Comparison of ENCODE assay signal across 16 cellular contexts in genomic region chr3:133479401-133479800, GRCh38.
DNase-seq lines count a peak whose midpoint lies in the region; ATAC-seq and TF ChIP-seq lines count a peak whose summit lies in the region.
"Had no signal": no experiment of that assay in that cellular context is flagged by ENCODE, and none has a peak within 500 bp of the region (broad histone marks: within the 10 kb centered on the region; RNA-seq: fewer than 3 reads in every experiment).

No MANE protein-coding gene starts in this region.

- in situ Hi-C loops in transverse colon (cut with MboI; ENCODE audit: low pct_ligation_motif_present in 1 of 4, low pct_unique_long_range_greater_than_20kb in 1 of 4, low sequenced_read_pairs in 3 of 4): no loop called here

- H3K27ac ChIP-seq in HCT116 (ENCODE audit: low read depth, low read length) (peak overlapping the region; percentile 74; the same call in 1 of the 2 replicates), PC-3 (ENCODE audit: low read length) (peak overlapping the region; percentile 54), foreskin keratinocyte (peak overlapping the region; percentile 55), transverse colon (peak overlapping the region in 3 of 4 donors; percentile 81 to 89 (median 86))

- H4K20me1 ChIP-seq in HCT116 (ENCODE audit: insufficient read depth) (no peaks in the 10 kb centered on the region), PC-3 (ENCODE audit: low read length) (no peaks in the 10 kb centered on the region)

- no peaks in the 10 kb centered on the region for H3K9me3 ChIP-seq in HCT116 (ENCODE audit: control insufficient read depth in 1 of 2, insufficient read depth in 1 of 2, low read depth in 1 of 2, low read length in 2 of 2)
- H3K9me3 ChIP-seq in PC-3 (ENCODE audit: low read length): no peaks in the 10 kb centered on the region
- no peaks in the 10 kb centered on the region for H3K9me3 ChIP-seq in transverse colon
- H3K9me3 ChIP-seq: BE2C, SK-N-SH had no signal

- WGBS in transverse colon (ENCODE audit: low coverage in 1 of 2), 2 donors: 64 to 80% methylated on average over 2 of the region's 2 CpGs

- no peak overlapping the region for H3K4me3 ChIP-seq in HCT116 (replicated peaks in 1 of 2; ENCODE audit: low read depth in 1 of 2, low read length in 2 of 2)
- no peak overlapping the region for H3K4me3 ChIP-seq in PC-3 (ENCODE audit: low read length)
- H3K4me3 ChIP-seq in transverse colon: no peak overlapping the region

- H3K4me2 ChIP-seq in HCT116 (ENCODE audit: low read length): peak overlapping the region; percentile 59
- H3K4me2 ChIP-seq in PC-3 (ENCODE audit: low read length): no peak overlapping the region
- H3K4me2 ChIP-seq: SK-N-SH had no signal

- BruUV-seq in HCT116 (replicated peaks; lab: Mats Ljungman, UMichigan): no TSS peak
- BruUV-seq in PC-3 (replicated peaks; lab: Mats Ljungman, UMichigan): no TSS peak

- ATAC-seq in HCT116 (no peak), PC-3 (no peak), foreskin keratinocyte (no peak)

- H3F3A ChIP-seq in PC-3 (ENCODE audit: low read length, unreplicated experiment): no peaks in the 10 kb centered on the region

- H3K9ac ChIP-seq in HCT116 (ENCODE audit: low read length) (no peak overlapping the region), PC-3 (ENCODE audit: low read length) (no peak overlapping the region)
- H3K9ac ChIP-seq: SK-N-SH had no signal

- TF ChIP-seq EP300 in transverse colon (IDR thresholded peaks at IDR 0.05; ENCODE audit: low read depth): no peak

- H2AFZ ChIP-seq in HCT116 (ENCODE audit: low read depth, low read length, poor library complexity, severe bottlenecking): peak overlapping the region; percentile 67
- no peak overlapping the region for H2AFZ ChIP-seq in PC-3 (ENCODE audit: low read length)

- peaks cover 13 to 33% of the 10 kb centered on the region in 2 experiments for H3K4me1 ChIP-seq in HCT116 (ENCODE audit: control insufficient read depth in 1 of 2, insufficient read depth in 2 of 2, low read length in 2 of 2)
- H3K4me1 ChIP-seq in PC-3 (ENCODE audit: insufficient read depth, low read length): peaks cover 13% of the 10 kb centered on the region
- peaks cover 20% of the 10 kb centered on the region for H3K4me1 ChIP-seq in foreskin keratinocyte
- H3K4me1 ChIP-seq in transverse colon: peaks cover 0 to 27% (median 15%) of the 10 kb centered on the region in 4 donors
- H3K4me1 ChIP-seq: BE2C had no signal

- POLR2A ChIA-PET in HCT116 (lab: Charles Lee): interaction anchor here (0.9 to 1.9 kb wide), 6 partner anchors 10 to 819 kb away, joined by 3 to 9 read pairs (median 5); partner anchors contain the start of genes ACAD11, CDV3 and UBA5
- POLR2A ChIA-PET in PC-3 (lab: Charles Lee; ENCODE audit: unreplicated experiment): interaction anchor here (0.5 to 1.0 kb wide), 3 partner anchors 53 to 91 kb away, joined by 3 to 4 read pairs (median 4); no protein-coding TSS in a partner anchor

- TF ChIP-seq RAD21 in HCT116 (IDR thresholded peaks at IDR 0.05; ENCODE audit: low read depth): no peak

- H3K9me2 ChIP-seq in HCT116 (ENCODE audit: insufficient read depth) (no peaks in the 10 kb centered on the region), PC-3 (replicated peaks; ENCODE audit: low read length) (no peaks in the 10 kb centered on the region)
- H3K9me2 ChIP-seq: SK-N-SH had no signal

- H3K79me2 ChIP-seq in HCT116 (ENCODE audit: insufficient read depth, low read length) (no peaks in the 10 kb centered on the region), PC-3 (ENCODE audit: low read length) (no peaks in the 10 kb centered on the region)

- H3K27me3 ChIP-seq in HCT116 (ENCODE audit: insufficient read depth, low read length) (no peaks in the 10 kb centered on the region), PC-3 (ENCODE audit: low read length) (no peaks in the 10 kb centered on the region), foreskin keratinocyte (no peaks in the 10 kb centered on the region), transverse colon (no peaks in the 10 kb centered on the region)
- H3K27me3 ChIP-seq: BE2C had no signal

- intact Hi-C loops in HCT116 (cut with micrococcal nuclease) (no loop called here), PC-3 (cut with micrococcal nuclease) (no loop called here), transverse colon (cut with DNase I; ENCODE audit: low total_unique reads) (no loop called here)

- H3K36me3 ChIP-seq in HCT116 (ENCODE audit: control insufficient read depth in 1 of 2, insufficient read depth in 2 of 2, low read length in 2 of 2) (no peaks in the 10 kb centered on the region), PC-3 (ENCODE audit: low read depth, low read length) (no peaks in the 10 kb centered on the region), transverse colon (no peaks in the 10 kb centered on the region)
- H3K36me3 ChIP-seq: BE2C had no signal

- CTCF ChIA-PET in HCT116 (lab: Charles Lee): interaction anchor here (1.1 to 1.5 kb wide), 3 partner anchors 10 to 99 kb away, joined by 3 to 5 read pairs (median 3); no protein-coding TSS in a partner anchor
- CTCF ChIA-PET in PC-3 (lab: Charles Lee): interaction anchor here (0.9 kb wide), 1 partner anchor 451 kb away, joined by 3 read pairs; no protein-coding TSS in a partner anchor

- TF ChIP-seq CTCF in HCT116 (IDR thresholded peaks at IDR 0.05 in 2 of 3, conservative IDR thresholded peaks at IDR 0.05 in 1 of 3; ENCODE audit: borderline replicate concordance in 1 of 3, insufficient read depth in 1 of 3, low read depth in 2 of 3, low read length in 2 of 3): no peak
- TF ChIP-seq CTCF in PC-3 (conservative IDR thresholded peaks at IDR 0.05; ENCODE audit: low read depth, low read length): no peak
- TF ChIP-seq CTCF in foreskin keratinocyte (conservative IDR thresholded peaks at IDR 0.05): no peak
- no peak for TF ChIP-seq CTCF in transverse colon (IDR thresholded peaks at IDR 0.05)

- RAD21 ChIA-PET in HCT116 (lab: Charles Lee; ENCODE audit: low non-redundant PET in 1 of 2, low total read pairs in 2 of 2, uncharacterized antibody in 2 of 2, unreplicated experiment in 2 of 2): interaction anchor here in 1 of 2 experiments (0.8 kb wide), 1 partner anchor 74 kb away, joined by 3 read pairs; no protein-coding TSS in a partner anchor

- TF ChIP-seq POLR2A in HCT116 (IDR thresholded peaks at IDR 0.05; ENCODE audit: borderline replicate concordance, extremely low read depth, insufficient read depth, insufficient read length): no peak
- no peak for TF ChIP-seq POLR2A in transverse colon (IDR thresholded peaks at IDR 0.05)

- no peak for DNase-seq in HCT116 (ENCODE audit: low read depth, low spot score)
- no peak for DNase-seq in PC-3
- DNase-seq in foreskin keratinocyte: no peak
- DNase-seq in transverse colon: no peak
- DNase-seq in Ammon's horn (ENCODE audit: low spot score): no peak
- DNase-seq in stimulated activated CD8-positive, alpha-beta memory T cell treated with anti-CD3 and anti-CD28 coated beads, Interleukin-4, amount 100 ng/mL, for 48 hours: no peak
- no peak for DNase-seq in stimulated activated CD4-positive, alpha-beta T cell treated with anti-CD3 and anti-CD28 coated beads, Interleukin-4, amount 100 ng/mL, for 24 hours
- DNase-seq: BE2C; CD4-positive, alpha-beta memory T cell; DMS79; NCI-H187 treated with DMSO at 0.1 percent for 48 hours; NCI-H446; NK-92 treated with Interleukin-12 subunit alpha and Interleukin-12 subunit beta, amount 100 ng/mL, for 24 hours; Right ventricle myocardium superior; SK-N-SH; T-helper 1 cell had no signal

TF ChIP-seq in HCT116, 20 proteins besides CTCF, POLR2A, EP300 and RAD21:
- TF ChIP-seq EZH2 (IDR thresholded peaks at IDR 0.05): no peak
- TF ChIP-seq JUND (IDR thresholded peaks at IDR 0.05): no peak
- TF ChIP-seq ELF1 (IDR thresholded peaks at IDR 0.05; ENCODE audit: borderline replicate concordance, low read depth): no peak
